8 cellular contexts compared by ENCODE assay signal in genomic region chr12:2959194-2959507, GRCh38. TPM values are rescaled to one million over a fixed set of nuclear protein-coding genes. Genes with fewer than 3 reads are reported as not detected.
A peak's percentile ranks its signal among the peaks of the same experiment; 100 is the strongest.
DNase-seq lines count a peak whose midpoint lies in the region; ATAC-seq, FAIRE-seq and TF ChIP-seq lines count a peak whose summit lies in the region.

Gene TEAD4, plus strand, starts transcription at chr12:2959397.

- H3K4me3 ChIP-seq in BLaER1 (peak within 1 kb of the TSS; percentile 91), H7 (ENCODE audit: insufficient read depth, low read depth, low read length) (peak within 1 kb of the TSS; percentile 91), coronary artery (peak within 1 kb of the TSS; percentile 83), HepG2 (replicated peaks in 1 of 3; ENCODE audit: insufficient read depth in 1 of 3, low read depth in 2 of 3, low read length in 3 of 3) (peak within 1 kb of the TSS; percentile 72 to 79 (median 73)), testis (peak within 1 kb of the TSS; percentile 53 to 58)

- peaks cover 7% of the 10 kb centered on the region for H3K36me3 ChIP-seq in BLaER1
- no peaks in the 10 kb centered on the region for H3K36me3 ChIP-seq in H7 (replicated peaks; ENCODE audit: control insufficient read depth, insufficient read depth, low read length)
- no peaks in the 10 kb centered on the region for H3K36me3 ChIP-seq in HepG2 (replicated peaks in 1 of 2; ENCODE audit: control insufficient read depth in 1 of 2, insufficient read depth in 2 of 2, low read length in 2 of 2)
- no peaks in the 10 kb centered on the region for H3K36me3 ChIP-seq in testis (ENCODE audit: low read depth, missing control alignments)

- H3K4me1 ChIP-seq in BLaER1 (peaks cover 39% of the 10 kb centered on the region), HepG2 (ENCODE audit: insufficient read depth, low read length) (peaks cover 47% of the 10 kb centered on the region), testis (no peaks in the 10 kb centered on the region)

- POLR2A ChIA-PET in HepG2 (lab: Yijun Ruan, JAX), result interaction anchor here (0.5 to 1.9 kb wide), 3 partner anchors 9 to 72 kb away, joined by 3 to 14 read pairs (median 3); no protein-coding TSS in a partner anchor

- no CpG with 5 or more reads among the region's 50 CpGs for WGBS in HepG2 (ENCODE audit: low lambda C conversion rate)
- WGBS in testis, 2 donors, result 0% methylated on average over 4 of the region's 50 CpGs; no CpG with 5 or more reads in 1 of the 2 donors

- no peak for TF ChIP-seq POLR2A in HepG2 (IDR thresholded peaks at IDR 0.05; ENCODE audit: insufficient read depth in 1 of 2, low read depth in 2 of 2, low read length in 2 of 2)
- no peak for TF ChIP-seq POLR2A in testis (IDR thresholded peaks at IDR 0.05)

- H3K4me2 ChIP-seq in BLaER1, result peak within 1 kb of the TSS; percentile 85
- peak within 1 kb of the TSS; percentile 93 for H3K4me2 ChIP-seq in HepG2 (ENCODE audit: low read depth, low read length)

- CTCF ChIA-PET in HepG2 (lab: Yijun Ruan, JAX; ENCODE audit: low intra/inter-chr PET ratio, low total read pairs), result no interaction called here

- peak within 1 kb of the TSS; percentile 35 for H2AFZ ChIP-seq in HepG2 (ENCODE audit: low read length)

- H3K79me2 ChIP-seq in HepG2 (ENCODE audit: insufficient read depth, low read length), result peaks cover 27% of the 10 kb centered on the region

- DNase-seq in H7 (peak; percentile 99), RCC 7860 (ENCODE audit: low spot score) (peak; percentile 59), coronary artery (ENCODE audit: low spot score) (no peak), HepG2 (ENCODE audit: low spot score) (peak; percentile 82), testis (peak; percentile 44)
- no peak for DNase-seq in activated CD4-positive, CD25-positive, alpha-beta regulatory T cell (lab: John Stamatoyannopoulos, UW)

- TF ChIP-seq EP300 in HepG2 (IDR thresholded peaks at IDR 0.05; ENCODE audit: low read depth in 2 of 2, low read length in 2 of 2) (peak in 1 of 2 experiments; percentile 37; a peak in 1 of 4 replicates), HepG2 (CRISPR knock-in tag; IDR thresholded peaks at IDR 0.05; ENCODE audit: borderline replicate concordance) (no peak)

- no peak for TF ChIP-seq RAD21 in HepG2 (CRISPR knock-in tag; IDR thresholded peaks at IDR 0.05)

- H3K27ac ChIP-seq in BLaER1 (peak within 1 kb of the TSS; percentile 81), coronary artery (peak within 1 kb of the TSS; percentile 69 to 94), HepG2 (ENCODE audit: extremely low read length, insufficient read depth, low read length) (peak within 1 kb of the TSS; percentile 96), testis (peak within 1 kb of the TSS in 1 of 2 donors; percentile 45)

- in situ Hi-C loops in HepG2 (cut with HindIII; ENCODE audit: extremely low pct_ligation_motif_present, low pct_unique_long_range_greater_than_20kb), result loop anchor here (5.0 kb wide), 1 partner anchor 72 kb away; no protein-coding TSS in a partner anchor

- peak; percentile 28 for ATAC-seq in HepG2
- ATAC-seq in HG03135 (IDR thresholded peaks at IDR 0.05; ENCODE audit: unreplicated experiment), result no peak

- H3K9me3 ChIP-seq in BLaER1 (no peaks in the 10 kb centered on the region), HepG2 (ENCODE audit: low read length) (no peaks in the 10 kb centered on the region), testis (no peaks in the 10 kb centered on the region)

- intact Hi-C loops in HepG2 (cut with micrococcal nuclease; ENCODE audit: unreplicated experiment) (no loop called here), testis (cut with DNase I; ENCODE audit: low total_unique reads) (no loop called here)

- TF ChIP-seq CTCF in coronary artery (IDR thresholded peaks at IDR 0.05), result no peak
- TF ChIP-seq CTCF in HepG2 (CRISPR knock-in tag; IDR thresholded peaks at IDR 0.05), result no peak
- no peak for TF ChIP-seq CTCF in testis (IDR thresholded peaks at IDR 0.05)

- no TSS peak for BruUV-seq in HepG2 (replicated peaks; lab: Mats Ljungman, UMichigan)

- no peaks in the 10 kb centered on the region for H3K27me3 ChIP-seq in BLaER1
- H3K27me3 ChIP-seq in H7 (ENCODE audit: control insufficient read depth, insufficient read depth, low read length), result no peaks in the 10 kb centered on the region
- H3K27me3 ChIP-seq in HepG2 (ENCODE audit: control insufficient read depth in 1 of 2, insufficient read depth in 2 of 2, low read length in 2 of 2), result no peaks in the 10 kb centered on the region
- H3K27me3 ChIP-seq in testis, result no peaks in the 10 kb centered on the region

- H4K20me1 ChIP-seq in BLaER1 (peaks cover 34% of the 10 kb centered on the region), HepG2 (ENCODE audit: insufficient read depth, low read length) (peaks cover 10% of the 10 kb centered on the region; the same call in 1 of the 2 replicates)

- no peak for FAIRE-seq in RCC 7860 (lab: Jason Lieb, UNC)
- FAIRE-seq in HepG2 (lab: Jason Lieb, UNC), result no peak

- H3K9ac ChIP-seq in BLaER1, result peak within 1 kb of the TSS; percentile 82
- H3K9ac ChIP-seq in HepG2 (ENCODE audit: insufficient read depth, low read depth, low read length), result peak within 1 kb of the TSS; percentile 80

TF ChIP-seq in HepG2, 621 proteins besides CTCF, POLR2A, EP300 and RAD21 (continues in another document):
- TF ChIP-seq CBFB (CRISPR knock-in tag; IDR thresholded peaks at IDR 0.05) (0 out of 2 replicates have a peak, but pooled peaks have one; percentile 49), MEIS2 (CRISPR knock-in tag; IDR thresholded peaks at IDR 0.05) (peak; percentile 27; the same call in 1 of the 2 replicates), CBX1 (IDR thresholded peaks at IDR 0.05; ENCODE audit: low read depth) (peak; percentile 48), BHLHE40 (IDR thresholded peaks at IDR 0.05; ENCODE audit: low read length) (peak; percentile 67), TFDP2 (CRISPR knock-in tag; IDR thresholded peaks at IDR 0.05) (peak; percentile 85), ZBTB14 (CRISPR knock-in tag; IDR thresholded peaks at IDR 0.05) (peak; percentile 56), PTBP1 (IDR thresholded peaks at IDR 0.05; ENCODE audit: low read depth, low read length, poor library complexity, severe bottlenecking) (no peak), LCORL (IDR thresholded peaks at IDR 0.05) (no peak), LCORL (CRISPR knock-in tag; IDR thresholded peaks at IDR 0.05) (peak; percentile 80), ZNF782 (CRISPR knock-in tag; IDR thresholded peaks at IDR 0.05; ENCODE audit: borderline replicate concordance) (0 out of 2 replicates have a peak, but pooled peaks have one; percentile 5), ZNF451 (CRISPR knock-in tag; IDR thresholded peaks at IDR 0.05) (0 out of 2 replicates have a peak, but pooled peaks have one; percentile 17)

RNA-seq across cellular contexts. Expression of gene TEAD4, which starts in this region (rescaled TPM):
- 67.7 and 70.9 TPM in 2 replicates for total RNA-seq in H7 (2014; rRNA removed; shearing (Covaris generic))
- total RNA-seq in HepG2 (2016; rRNA removed; fragmentation: Illumina TruSeq; extraction: Trizol) (45.0 and 46.3 TPM in 2 replicates), testis (10 to 100 TPM; 10.9 to 16.1 TPM)
- total RNA-seq in HepG2 (2016; cell fraction: cytosol; rRNA removed; fragmentation: Illumina TruSeq; extraction: Trizol; ENCODE audit: low read depth), result 31.3 and 31.6 TPM in 2 replicates
- 41.0 and 43.4 TPM in 2 replicates for total RNA-seq in HepG2 (2016; cell fraction: insoluble cytoplasmic fraction; rRNA removed; fragmentation: Illumina TruSeq; extraction: Trizol)
- 47.9 and 52.9 TPM in 2 replicates for total RNA-seq in HepG2 (2016; cell fraction: membrane; rRNA removed; fragmentation: Illumina TruSeq; extraction: Trizol)
- 26.7 and 27.0 TPM in 2 replicates for total RNA-seq in HepG2 (2016; cell fraction: nucleus; rRNA removed; fragmentation: Illumina TruSeq; extraction: Trizol)
- polyA plus RNA-seq in HepG2 (2011; rRNA removed) (65.0 and 69.4 TPM in 2 replicates), testis (ENCODE audit: insufficient read depth, low read depth, low replicate concordance) (9.7 TPM)
- 49.1 and 69.9 TPM in 2 replicates for polyA plus RNA-seq in HepG2 (2011; cell fraction: cytosol; rRNA removed)
- polyA plus RNA-seq in HepG2 (2011; cell fraction: nucleus; rRNA removed), result 98.9 and 143 TPM in 2 replicates
- 44.1 and 49.0 TPM in 2 replicates for polyA plus RNA-seq in HepG2 (2012)
- polyA plus RNA-seq in HepG2 (2016; cell fraction: cytosol; fragmentation: Illumina TruSeq; extraction: Trizol; ENCODE audit: low read depth), result 52.8 and 61.8 TPM in 2 replicates
- 57.1 and 65.3 TPM in 2 replicates for polyA plus RNA-seq in HepG2 (2016; cell fraction: insoluble cytoplasmic fraction; fragmentation: Illumina TruSeq; extraction: Trizol; ENCODE audit: low read depth)
- polyA plus RNA-seq in HepG2 (2016; cell fraction: membrane; fragmentation: Illumina TruSeq; extraction: Trizol; ENCODE audit: low read depth), result 66.9 and 70.7 TPM in 2 replicates
- 60.4 and 66.8 TPM in 2 replicates for polyA plus RNA-seq in HepG2 (2016; cell fraction: nucleus; fragmentation: Illumina TruSeq; extraction: Trizol; ENCODE audit: insufficient read depth, low read depth)
- polyA minus RNA-seq in HepG2 (2011; rRNA and poly(A)+ RNA removed; ENCODE audit: low replicate concordance), result 40.4 and 71.0 TPM in 2 replicates
- polyA minus RNA-seq in HepG2 (2011; cell fraction: cytosol; rRNA and poly(A)+ RNA removed), result 35.9 and 41.1 TPM in 2 replicates
- polyA minus RNA-seq in HepG2 (2011; cell fraction: nucleus; rRNA and poly(A)+ RNA removed), result 26.0 and 28.0 TPM in 2 replicates

Comparison
In these comparisons a context has a peak if more than half of its experiments do, and no peak if none do; other contexts are left out.
1. DNase-seq: peak in H7 (single experiment), RCC 7860 (single experiment), HepG2 (single experiment) and testis (single experiment); none in coronary artery (single experiment) and activated CD4-positive, CD25-positive, alpha-beta regulatory T cell (0 of 4).
2. Peak in every context shown above with its lines, with median percentiles within 50 percentile points of each other: H3K4me3 ChIP-seq.